Comparison of ENCODE assay signal across 10 cellular contexts in genomic region chr2:215796160-215796559, GRCh38.
DNase-seq lines count a peak whose midpoint lies in the region; ATAC-seq lines count a peak whose summit lies in the region.
"Had no signal": no experiment of that assay in that cellular context is flagged by ENCODE, and none has a peak within 500 bp of the region (broad histone marks: within the 10 kb centered on the region; RNA-seq: fewer than 3 reads in every experiment).

No MANE protein-coding gene starts in this region.

- DNase-seq in ELR (ENCODE audit: low read depth) (peak; percentile 81), MV-4-11 (lab: John Stamatoyannopoulos, UW) (peak; percentile 56), brain pericyte (ENCODE audit: low read depth, low spot score) (peak; percentile 96), non-pigmented ciliary epithelial cell (ENCODE audit: low read depth) (peak; percentile 64), anterior cingulate cortex (lab: John Stamatoyannopoulos, UW) (no peak)
- DNase-seq: foreskin melanocyte, NCI-H510A treated with DMSO at 0.1 percent for 48 hours, pancreas had no signal

- ATAC-seq in HG02642 (IDR thresholded peaks at IDR 0.05; ENCODE audit: poor library complexity, unreplicated experiment) (no peak), GM18519 (IDR thresholded peaks at IDR 0.05; ENCODE audit: low FRiP score, unreplicated experiment) (no peak)

Comparison
In these comparisons a context has a peak if more than half of its experiments do, and no peak if none do; other contexts are left out.
1. DNase-seq: peak in ELR (single experiment), MV-4-11 (single experiment), brain pericyte (single experiment) and non-pigmented ciliary epithelial cell (single experiment); none in anterior cingulate cortex (0 of 58).